Comparison of ENCODE assay signal across 22 cellular contexts in genomic region chr15:80604583-80605506, GRCh38.
DNase-seq lines count a peak whose midpoint lies in the region; ATAC-seq and TF ChIP-seq lines count a peak whose summit lies in the region.
"Had no signal": no experiment of that assay in that cellular context is flagged by ENCODE, and none has a peak within 500 bp of the region (broad histone marks: within the 10 kb centered on the region; RNA-seq: fewer than 3 reads in every experiment).

No MANE protein-coding gene starts in this region.

- no peak overlapping the region for H3K27ac ChIP-seq in upper lobe of right lung
- H3K27ac ChIP-seq: BLaER1, RWPE1, SJSA1 had no signal

- no peaks in the 10 kb centered on the region for H3K36me3 ChIP-seq in upper lobe of right lung
- H3K36me3 ChIP-seq: BLaER1, SJSA1 had no signal

- no peaks in the 10 kb centered on the region for H3K9me3 ChIP-seq in upper lobe of right lung
- H3K9me3 ChIP-seq: BLaER1, SJSA1 had no signal

- H3K27me3 ChIP-seq in upper lobe of right lung, result no peaks in the 10 kb centered on the region
- H3K27me3 ChIP-seq: BLaER1, SJSA1 had no signal

- H3K4me1 ChIP-seq in upper lobe of right lung, result peaks cover 14% of the 10 kb centered on the region
- H3K4me1 ChIP-seq: BLaER1, SJSA1 had no signal

- DNase-seq in A172 (ENCODE audit: low spot score), result peak; percentile 25
- DNase-seq in AG10803 (ENCODE audit: low read depth), result peak; percentile 49
- peak; percentile 65 for DNase-seq in RPMI7951 (ENCODE audit: low read depth)
- no peak for DNase-seq in inferior parietal cortex (ENCODE audit: extremely low spot score)
- no peak for DNase-seq in upper lobe of right lung
- DNase-seq: CD8-positive, alpha-beta memory T cell; GOT3; Kasumi-1; MV-4-11; NCI-H1417 treated with DMSO at 0.1 percent for 48 hours; NCI-H2029 treated with DMSO at 0.1 percent for 48 hours; NCI-H226; NCI-H526; NK-92 treated with Interleukin-12 subunit alpha and Interleukin-12 subunit beta, amount 100 ng/mL, for 24 hours; OCI-M1 had no signal

- ATAC-seq in esophagus mucosa, result peak; percentile 11
- no peak for ATAC-seq in HG03439 (IDR thresholded peaks at IDR 0.05; ENCODE audit: unreplicated experiment)
- no peak for ATAC-seq in upper lobe of right lung
- ATAC-seq in GM18861 (IDR thresholded peaks at IDR 0.05; ENCODE audit: unreplicated experiment), result no peak
- ATAC-seq: HepG2 had no signal

- TF ChIP-seq CTCF in AG10803 (conservative IDR thresholded peaks at IDR 0.05; ENCODE audit: low read length) (no peak), upper lobe of right lung (IDR thresholded peaks at IDR 0.05) (no peak)

- intact Hi-C loops in upper lobe of right lung (cut with DNase I), result no loop called here

- no peak overlapping the region for H3K4me3 ChIP-seq in AG10803 (ENCODE audit: low read length)
- H3K4me3 ChIP-seq in upper lobe of right lung, result no peak overlapping the region
- H3K4me3 ChIP-seq: BLaER1, SJSA1 had no signal

Comparison
In these comparisons a context has a peak if more than half of its experiments do, and no peak if none do; other contexts are left out.
1. DNase-seq: peak in A172 (single experiment), AG10803 (single experiment) and RPMI7951 (single experiment); none in inferior parietal cortex (single experiment) and upper lobe of right lung (single experiment).